5 cellular contexts compared by ENCODE assay signal in the genomic region with DNA sequence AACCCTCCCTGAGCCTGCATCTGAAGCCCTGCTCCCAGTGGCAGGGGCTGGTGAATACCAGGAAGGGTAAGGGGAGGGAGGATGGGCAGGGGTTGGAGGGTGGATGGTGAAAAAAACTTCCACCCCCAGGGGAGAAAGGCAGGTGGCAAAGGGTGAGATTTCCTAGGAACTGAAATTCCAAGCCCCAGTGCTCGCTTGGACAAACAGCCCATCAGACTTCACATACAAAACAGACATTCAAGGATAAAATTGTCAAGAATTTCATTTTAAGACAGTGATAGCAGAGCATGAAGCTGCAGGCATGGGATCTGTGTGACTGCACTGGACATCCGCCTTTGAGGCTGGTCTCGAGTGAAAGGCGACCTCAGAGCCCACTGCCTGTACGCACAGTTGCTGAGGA.
"Had no signal": no experiment of that assay in that cellular context is flagged by ENCODE, and none has a peak within 500 bp of the region (broad histone marks: within the 10 kb centered on the region; RNA-seq: fewer than 3 reads in every experiment).

No MANE protein-coding gene starts in this region.

- H3K27ac ChIP-seq: HL-60 had no signal

- H3K4me3 ChIP-seq: GM23338 had no signal

- H3K9me3 Mint-ChIP-seq: GM23338, H9, IgD-negative memory B cell had no signal

- H3K4me1 Mint-ChIP-seq: GM23338, IgD-negative memory B cell had no signal

- H2AFZ ChIP-seq: GM23338 had no signal

- ATAC-seq: GM23338 had no signal

- H3K4me2 ChIP-seq: GM23338 had no signal

- H3K27ac Mint-ChIP-seq: GM23338, H9, IgD-negative memory B cell had no signal

- H3K4me3 Mint-ChIP-seq: GM23338, H9, IgD-negative memory B cell had no signal

- DNase-seq: H9, HCEC 1CT had no signal
